8 cellular contexts compared by ENCODE assay signal in genomic region chr2:22355816-22356433, GRCh38.
DNase-seq lines count a peak whose midpoint lies in the region; ATAC-seq, FAIRE-seq and TF ChIP-seq lines count a peak whose summit lies in the region.

No MANE protein-coding gene starts in this region.

- peak; percentile 16 to 70 for DNase-seq in cardiac muscle cell (ENCODE audit: low read depth in 1 of 2, low spot score in 1 of 2)
- no peak for DNase-seq in Right ventricle myocardium inferior (ENCODE audit: missing footprints)
- DNase-seq in OCI-M1 (lab: John Stamatoyannopoulos, UW), result peak; percentile 73
- no peak for DNase-seq in astrocyte (ENCODE audit: low read depth)
- peak; percentile 1 for DNase-seq in iris pigment epithelial cell (ENCODE audit: low read depth)
- DNase-seq in stimulated activated CD4-positive, alpha-beta T cell treated with anti-CD3 and anti-CD28 coated beads, Interleukin-1b, Interleukin-23, amount 100 ng/mL, for 24 hours (ENCODE audit: low read depth in 4 of 4, low spot score in 1 of 4), result peak in 3 of 4 experiments; percentile 3 to 10 (median 8)

- H4K20me1 ChIP-seq in astrocyte (ENCODE audit: insufficient read depth, low read length), result no peaks in the 10 kb centered on the region

- TF ChIP-seq CTCF in cardiac muscle cell (IDR thresholded peaks at IDR 0.05; ENCODE audit: low read depth, low read length) (peak; percentile 65), astrocyte (IDR thresholded peaks at IDR 0.05; ENCODE audit: insufficient read depth, low read depth, low read length) (peak; percentile 60)

- no peak for FAIRE-seq in astrocyte (lab: Jason Lieb, UNC)

- intact Hi-C loops in Right ventricle myocardium inferior (cut with DNase I), result no loop called here

- no peaks in the 10 kb centered on the region for H3K4me1 Mint-ChIP-seq in astrocyte (ENCODE audit: low read depth, unreplicated experiment)

- no peak overlapping the region for H2AFZ ChIP-seq in astrocyte (ENCODE audit: low read depth, low read length)

- no peaks in the 10 kb centered on the region for H3K79me2 ChIP-seq in astrocyte (ENCODE audit: insufficient read depth, low read length)

- no peak overlapping the region for H3K9ac ChIP-seq in astrocyte (ENCODE audit: low read length)

- H3K4me1 ChIP-seq in cardiac muscle cell (ENCODE audit: low read depth) (no peaks in the 10 kb centered on the region), astrocyte (ENCODE audit: insufficient read depth, low read length) (no peaks in the 10 kb centered on the region)

- no peak overlapping the region for H3K4me2 ChIP-seq in astrocyte (ENCODE audit: low read length)

- H3K36me3 ChIP-seq in cardiac muscle cell (no peaks in the 10 kb centered on the region), astrocyte (ENCODE audit: insufficient read depth, low read length) (no peaks in the 10 kb centered on the region)

- ATAC-seq in Right ventricle myocardium inferior, result no peak
- ATAC-seq in HG02759 (IDR thresholded peaks at IDR 0.05; ENCODE audit: unreplicated experiment), result peak; percentile 88
- ATAC-seq in GM21423 (IDR thresholded peaks at IDR 0.05; ENCODE audit: unreplicated experiment), result no peak

- no peak overlapping the region for H3K27ac Mint-ChIP-seq in astrocyte (ENCODE audit: unreplicated experiment)

- H3K27me3 ChIP-seq in cardiac muscle cell (no peaks in the 10 kb centered on the region), astrocyte (ENCODE audit: insufficient read depth, low read length) (no peaks in the 10 kb centered on the region)

- no peaks in the 10 kb centered on the region for H3K9me3 Mint-ChIP-seq in astrocyte (ENCODE audit: unreplicated experiment)

- H3K9me3 ChIP-seq in cardiac muscle cell (ENCODE audit: low read depth) (no peaks in the 10 kb centered on the region), astrocyte (ENCODE audit: insufficient read depth, low read depth, low read length) (no peaks in the 10 kb centered on the region)

- H3K4me3 ChIP-seq in cardiac muscle cell (no peak overlapping the region), astrocyte (ENCODE audit: insufficient read depth, low read depth, low read length) (no peak overlapping the region)

- H3K27me3 Mint-ChIP-seq in astrocyte (ENCODE audit: low read depth, unreplicated experiment), result peaks cover 4% of the 10 kb centered on the region

- no peaks in the 10 kb centered on the region for H3K36me3 Mint-ChIP-seq in astrocyte (ENCODE audit: low read depth, unreplicated experiment)

- no peak overlapping the region for H3K4me3 Mint-ChIP-seq in astrocyte (ENCODE audit: unreplicated experiment)

- no peak overlapping the region for H3K27ac ChIP-seq in cardiac muscle cell
- H3K27ac ChIP-seq in astrocyte (ENCODE audit: low read depth, low read length), result no peak overlapping the region

Comparison
In these comparisons a context has a peak if more than half of its experiments do, and no peak if none do; other contexts are left out.
1. DNase-seq: peak in cardiac muscle cell (2 of 2), OCI-M1 (single experiment), iris pigment epithelial cell (single experiment) and stimulated activated CD4-positive, alpha-beta T cell treated with anti-CD3 and anti-CD28 coated beads, Interleukin-1b, Interleukin-23, amount 100 ng/mL, for 24 hours (3 of 4); none in Right ventricle myocardium inferior (single experiment) and astrocyte (single experiment).